Comparison of ENCODE assay signal across 23 cellular contexts in genomic region chr1:222891578-222891977, GRCh38.
DNase-seq lines count a peak whose midpoint lies in the region; ATAC-seq, FAIRE-seq and TF ChIP-seq lines count a peak whose summit lies in the region.
"Had no signal": no experiment of that assay in that cellular context is flagged by ENCODE, and none has a peak within 500 bp of the region (broad histone marks: within the 10 kb centered on the region; RNA-seq: fewer than 3 reads in every experiment).

No MANE protein-coding gene starts in this region.

- H3K9me3 ChIP-seq in PC-3 (ENCODE audit: low read length) (no peaks in the 10 kb centered on the region), kidney (ENCODE audit: control insufficient read depth in 1 of 2, low read length in 2 of 2) (no peaks in the 10 kb centered on the region), psoas muscle (no peaks in the 10 kb centered on the region)
- H3K9me3 ChIP-seq: SJSA1 had no signal

- no peaks in the 10 kb centered on the region for H4K20me1 ChIP-seq in PC-3 (ENCODE audit: low read length)

- H3K36me3 ChIP-seq in PC-3 (ENCODE audit: low read depth, low read length) (no peaks in the 10 kb centered on the region), kidney (ENCODE audit: control insufficient read depth in 1 of 2, insufficient read depth in 2 of 2, low read length in 2 of 2) (no peaks in the 10 kb centered on the region), psoas muscle (ENCODE audit: insufficient read depth in 1 of 2, low read depth in 1 of 2) (no peaks in the 10 kb centered on the region)
- H3K36me3 ChIP-seq: SJSA1 had no signal

- peak; percentile 30 for ATAC-seq in activated CD4-positive, alpha-beta T cell treated with anti-CD3 and anti-CD28 coated beads for 36 hours
- ATAC-seq in PC-3 (no peak; the same call in 1 of the 2 replicates), psoas muscle (no peak), HG03571 (IDR thresholded peaks at IDR 0.05; ENCODE audit: unreplicated experiment) (no peak), esophagus mucosa (no peak)
- ATAC-seq: Right ventricle myocardium inferior had no signal

- no peak for TF ChIP-seq CTCF in PC-3 (conservative IDR thresholded peaks at IDR 0.05; ENCODE audit: low read depth, low read length)
- TF ChIP-seq CTCF in kidney (IDR thresholded peaks at IDR 0.05; ENCODE audit: borderline replicate concordance, extremely low read depth, insufficient read depth): no peak
- no peak for TF ChIP-seq CTCF in psoas muscle (IDR thresholded peaks at IDR 0.05)

- H3K27me3 ChIP-seq in PC-3 (ENCODE audit: low read length): no peaks in the 10 kb centered on the region
- H3K27me3 ChIP-seq in psoas muscle (ENCODE audit: insufficient read depth in 3 of 3, low read length in 2 of 3): no peaks in the 10 kb centered on the region
- H3K27me3 ChIP-seq: SJSA1 had no signal

- CTCF ChIA-PET in activated CD4-positive, alpha-beta T cell treated with anti-CD3 and anti-CD28 coated beads for 36 hours (lab: Charles Lee): interaction anchor here (0.6 kb wide), 1 partner anchor 440 kb away, joined by 3 read pairs; no protein-coding TSS in a partner anchor
- CTCF ChIA-PET in activated CD4-positive, alpha-beta T cell treated with anti-CD3 and anti-CD28 coated beads, Interleukin-2, amount 10 ng/mL, durations not matched to agents 7 days and 5 days (lab: Charles Lee): interaction anchor here (0.6 to 1.0 kb wide), 2 partner anchors 17 to 1117 kb away, joined by 3 read pairs; no protein-coding TSS in a partner anchor
- CTCF ChIA-PET in PC-3 (lab: Charles Lee): interaction anchor here (0.6 kb wide), 1 partner anchor 93 kb away, joined by 9 read pairs; no protein-coding TSS in a partner anchor

- POLR2A ChIA-PET in activated CD4-positive, alpha-beta T cell treated with anti-CD3 and anti-CD28 coated beads for 36 hours (lab: Charles Lee): no interaction called here
- POLR2A ChIA-PET in activated CD4-positive, alpha-beta T cell treated with anti-CD3 and anti-CD28 coated beads, Interleukin-2, amount 10 ng/mL, durations not matched to agents 7 days and 5 days (lab: Charles Lee): no interaction called here
- POLR2A ChIA-PET in PC-3 (lab: Charles Lee; ENCODE audit: unreplicated experiment): no interaction called here

- H3K79me2 ChIP-seq in PC-3 (ENCODE audit: low read length): no peaks in the 10 kb centered on the region

- H3F3A ChIP-seq in PC-3 (ENCODE audit: low read length, unreplicated experiment): no peaks in the 10 kb centered on the region

- H2AFZ ChIP-seq in PC-3 (ENCODE audit: low read length): peak overlapping the region; percentile 6; the same call in 1 of the 2 replicates

- intact Hi-C loops in activated CD4-positive, alpha-beta T cell treated with anti-CD3 and anti-CD28 coated beads for 36 hours (cut with DNase I, micrococcal nuclease): no loop called here
- intact Hi-C loops in PC-3 (cut with micrococcal nuclease) (no loop called here), kidney (cut with DNase I) (no loop called here), psoas muscle (cut with DNase I) (loop anchor here in 1 of 2 donors (5.0 kb wide), 1 partner anchor 36 kb away; no protein-coding TSS in a partner anchor)

- H3K36me3 Mint-ChIP-seq in activated CD4-positive, alpha-beta T cell treated with anti-CD3 and anti-CD28 coated beads for 36 hours (ENCODE audit: low read depth): no peaks in the 10 kb centered on the region
- no peaks in the 10 kb centered on the region for H3K36me3 Mint-ChIP-seq in activated CD4-positive, alpha-beta T cell treated with anti-CD3 and anti-CD28 coated beads, Interleukin-2, amount 10 ng/mL, durations not matched to agents 7 days and 5 days (ENCODE audit: low read depth)

- no peaks in the 10 kb centered on the region for H3K27me3 Mint-ChIP-seq in activated CD4-positive, alpha-beta T cell treated with anti-CD3 and anti-CD28 coated beads for 36 hours
- no peaks in the 10 kb centered on the region for H3K27me3 Mint-ChIP-seq in activated CD4-positive, alpha-beta T cell treated with anti-CD3 and anti-CD28 coated beads, Interleukin-2, amount 10 ng/mL, durations not matched to agents 7 days and 5 days
- H3K27me3 Mint-ChIP-seq: IgD-negative memory B cell had no signal

- H3K4me1 Mint-ChIP-seq in activated CD4-positive, alpha-beta T cell treated with anti-CD3 and anti-CD28 coated beads for 36 hours: peaks cover 11% of the 10 kb centered on the region
- H3K4me1 Mint-ChIP-seq in activated CD4-positive, alpha-beta T cell treated with anti-CD3 and anti-CD28 coated beads, Interleukin-2, amount 10 ng/mL, durations not matched to agents 7 days and 5 days: peaks cover 8% of the 10 kb centered on the region

- H3K27ac ChIP-seq in PC-3 (ENCODE audit: low read length) (peak overlapping the region; percentile 50), kidney (ENCODE audit: low read depth in 2 of 2, low read length in 2 of 2) (peak overlapping the region; percentile 23 to 44), psoas muscle (peak overlapping the region; percentile 77)
- H3K27ac ChIP-seq: C4-2B, SJSA1 had no signal

- no peaks in the 10 kb centered on the region for H3K9me2 ChIP-seq in PC-3 (replicated peaks; ENCODE audit: low read length)

- FAIRE-seq in kidney (lab: Jason Lieb, UNC): no peak
- FAIRE-seq: GM18507, HTR-8/SVneo had no signal

- no peak overlapping the region for H3K27ac Mint-ChIP-seq in activated CD4-positive, alpha-beta T cell treated with anti-CD3 and anti-CD28 coated beads for 36 hours
- H3K27ac Mint-ChIP-seq in activated CD4-positive, alpha-beta T cell treated with anti-CD3 and anti-CD28 coated beads, Interleukin-2, amount 10 ng/mL, durations not matched to agents 7 days and 5 days: no peak overlapping the region
- H3K27ac Mint-ChIP-seq: HFFc6, IgD-negative memory B cell had no signal

- H3K4me2 ChIP-seq in PC-3 (ENCODE audit: low read length): peak overlapping the region; percentile 30

- H3K4me3 Mint-ChIP-seq in activated CD4-positive, alpha-beta T cell treated with anti-CD3 and anti-CD28 coated beads for 36 hours: no peak overlapping the region
- no peak overlapping the region for H3K4me3 Mint-ChIP-seq in activated CD4-positive, alpha-beta T cell treated with anti-CD3 and anti-CD28 coated beads, Interleukin-2, amount 10 ng/mL, durations not matched to agents 7 days and 5 days
- H3K4me3 Mint-ChIP-seq: HFFc6, IgD-negative memory B cell had no signal

- peaks cover 33% of the 10 kb centered on the region for H3K4me1 ChIP-seq in PC-3 (ENCODE audit: insufficient read depth, low read length)
- peaks cover 0 to 17% of the 10 kb centered on the region in 2 donors for H3K4me1 ChIP-seq in kidney (ENCODE audit: control insufficient read depth in 1 of 2, insufficient read depth in 1 of 2, low read depth in 1 of 2, low read length in 2 of 2)
- peaks cover 15% of the 10 kb centered on the region for H3K4me1 ChIP-seq in psoas muscle

- no peaks in the 10 kb centered on the region for H3K9me3 Mint-ChIP-seq in activated CD4-positive, alpha-beta T cell treated with anti-CD3 and anti-CD28 coated beads for 36 hours (ENCODE audit: low read depth)
- H3K9me3 Mint-ChIP-seq in activated CD4-positive, alpha-beta T cell treated with anti-CD3 and anti-CD28 coated beads, Interleukin-2, amount 10 ng/mL, durations not matched to agents 7 days and 5 days: no peaks in the 10 kb centered on the region
- H3K9me3 Mint-ChIP-seq: HFFc6, IgD-negative memory B cell had no signal

- H3K4me3 ChIP-seq in PC-3 (ENCODE audit: low read length) (no peak overlapping the region), kidney (ENCODE audit: low read length in 2 of 2) (peak overlapping the region in 1 of 2 donors; percentile 49), psoas muscle (no peak overlapping the region)
- H3K4me3 ChIP-seq: SJSA1 had no signal

- H3K9ac ChIP-seq in PC-3 (ENCODE audit: low read length): no peak overlapping the region
- no peak overlapping the region for H3K9ac ChIP-seq in kidney (ENCODE audit: low read length in 2 of 2)

- DNase-seq in activated CD4-positive, alpha-beta T cell treated with anti-CD3 and anti-CD28 coated beads for 36 hours: no peak
- DNase-seq in activated CD4-positive, alpha-beta T cell treated with anti-CD3 and anti-CD28 coated beads, Interleukin-2, amount 10 ng/mL, durations not matched to agents 7 days and 5 days: no peak
- no peak for DNase-seq in PC-3
- no peak for DNase-seq in kidney
- no peak for DNase-seq in psoas muscle
- no peak for DNase-seq in kidney glomerular epithelial cell (lab: John Stamatoyannopoulos, UW)
- DNase-seq: 8988T, GDM1, H7, NCI-H1105, NCI-H187, NCI-H446 treated with DMSO at 0.1 percent for 48 hours, NCI-H526 treated with DMSO at 0.1 percent for 48 hours, OCI-M1 had no signal

- BruUV-seq in PC-3 (replicated peaks; lab: Mats Ljungman, UMichigan): no TSS peak
